ENCODE assay signal across 8 cellular contexts in genomic region chr17:75855310-75856061, GRCh38. TPM values are rescaled to one million over a fixed set of nuclear protein-coding genes. Genes with fewer than 3 reads are reported as not detected.
DNase-seq lines count a peak whose midpoint lies in the region; ATAC-seq and TF ChIP-seq lines count a peak whose summit lies in the region.

WBP2 (minus strand) TSS chr17:75855335; CDS start chr17:75855297, 38 bp downstream.

- POLR2A ChIA-PET in Caco-2 (lab: Charles Lee): interaction anchor here (0.5 to 3.2 kb wide), 21 partner anchors 10 to 385 kb away, joined by 3 to 37 read pairs (median 5); partner anchors contain the start of genes FBF1, GALK1, MRPL38 and TRIM65
- POLR2A ChIA-PET in activated CD8-positive, alpha-beta memory T cell treated with anti-CD3 and anti-CD28 coated beads for 36 hours (lab: Charles Lee): interaction anchor here (0.5 to 2.9 kb wide), 21 partner anchors 9 to 821 kb away, joined by 3 to 19 read pairs (median 4); partner anchors contain the start of genes GALK1, ITGB4 and TRIM65

- no peak within 1 kb of the TSS for H3K27ac Mint-ChIP-seq in Caco-2 (ENCODE audit: unreplicated experiment)
- no peak within 1 kb of the TSS for H3K27ac Mint-ChIP-seq in effector memory CD8-positive, alpha-beta T cell

- CTCF ChIA-PET in Caco-2 (lab: Charles Lee): interaction anchor here (0.6 to 3.0 kb wide), 27 partner anchors 9 to 794 kb away, joined by 3 to 34 read pairs (median 6); partner anchors contain the start of genes CDK3, SMIM5, TRIM47 and TRIM65
- CTCF ChIA-PET in activated CD8-positive, alpha-beta memory T cell treated with anti-CD3 and anti-CD28 coated beads for 36 hours (lab: Charles Lee): interaction anchor here (0.6 to 4.2 kb wide), 13 partner anchors 8 to 266 kb away, joined by 3 to 23 read pairs (median 4); partner anchors contain the start of genes MRPL38, TRIM65 and UNC13D

- no peaks in the 10 kb centered on the region for H3K27me3 ChIP-seq in Caco-2 (replicated peaks; ENCODE audit: control insufficient read depth, insufficient read depth, low read length)

- no TSS peak for BruUV-seq in Caco-2 (replicated peaks; lab: Mats Ljungman, UMichigan)

- peak; percentile 86 for ATAC-seq in GM21360 (IDR thresholded peaks at IDR 0.05; ENCODE audit: unreplicated experiment)
- ATAC-seq in effector memory CD8-positive, alpha-beta T cell (replicated peaks): peak; percentile 90

- TF ChIP-seq CTCF in Caco-2 (IDR thresholded peaks at IDR 0.05; ENCODE audit: insufficient read depth in 1 of 2, low read depth in 1 of 2, low read length in 1 of 2, severe bottlenecking in 1 of 2, unreplicated experiment in 1 of 2): peak in 1 of 2 experiments; percentile 11

- peaks cover 6% of the 10 kb centered on the region for H3K4me1 ChIP-seq in Caco-2

- no peak within 1 kb of the TSS for H3K4me3 Mint-ChIP-seq in Caco-2 (ENCODE audit: unreplicated experiment)
- H3K4me3 Mint-ChIP-seq in effector memory CD8-positive, alpha-beta T cell: no peak within 1 kb of the TSS

- peak within 1 kb of the TSS; percentile 85 for H3K4me3 ChIP-seq in Caco-2 (ENCODE audit: low read depth, low read length)

- intact Hi-C loops in Caco-2 (cut with micrococcal nuclease; ENCODE audit: unreplicated experiment): loop anchor here (1.0 to 2.0 kb wide), 4 partner anchors 9 to 75 kb away; partner anchors contain the start of genes MRPL38 and UNK

- H3K9me3 ChIP-seq in Caco-2: no peaks in the 10 kb centered on the region

- peaks cover 5% of the 10 kb centered on the region for H3K36me3 Mint-ChIP-seq in Caco-2 (ENCODE audit: insufficient read depth, unreplicated experiment)
- peaks cover 25% of the 10 kb centered on the region for H3K36me3 Mint-ChIP-seq in effector memory CD8-positive, alpha-beta T cell (ENCODE audit: insufficient read depth)

- H3K4me1 Mint-ChIP-seq in Caco-2 (ENCODE audit: low read depth, unreplicated experiment): peaks cover 12% of the 10 kb centered on the region
- peaks cover 14 to 20% of the 10 kb centered on the region in 2 donors for H3K4me1 Mint-ChIP-seq in effector memory CD8-positive, alpha-beta T cell (ENCODE audit: low read depth in 2 of 2)

- H3K36me3 ChIP-seq in Caco-2 (ENCODE audit: control insufficient read depth, insufficient read depth, low read length): no peaks in the 10 kb centered on the region

- no peaks in the 10 kb centered on the region for H3K9me3 Mint-ChIP-seq in Caco-2 (ENCODE audit: unreplicated experiment)
- no peaks in the 10 kb centered on the region for H3K9me3 Mint-ChIP-seq in effector memory CD8-positive, alpha-beta T cell

- peak; percentile 98 to 99 for DNase-seq in Caco-2
- peak; percentile 100 for DNase-seq in HT1080 (ENCODE audit: low read depth)
- peak; percentile 99 to 100 for DNase-seq in NOMO-1 (lab: John Stamatoyannopoulos, UW; ENCODE audit: unreplicated experiment in 2 of 2)
- peak; percentile 93 to 95 (median 93) for DNase-seq in effector memory CD8-positive, alpha-beta T cell
- DNase-seq in medulla oblongata (ENCODE audit: extremely low spot score): peak; percentile 100
- DNase-seq in stimulated activated CD8-positive, alpha-beta memory T cell treated with anti-CD3 and anti-CD28 coated beads, Interleukin-12 subunit alpha, Interleukin-12 subunit beta, amount 100 ng/mL, for 1 hour (ENCODE audit: low read depth): peak; percentile 95

- H3K27me3 Mint-ChIP-seq in Caco-2 (ENCODE audit: insufficient read depth, unreplicated experiment): no peaks in the 10 kb centered on the region
- no peaks in the 10 kb centered on the region for H3K27me3 Mint-ChIP-seq in effector memory CD8-positive, alpha-beta T cell

RNA-seq across cellular contexts. Expression of gene WBP2, which starts in this region (rescaled TPM):
- 66.6 and 72.3 TPM in 2 replicates for total RNA-seq in Caco-2 (2022)
- total RNA-seq in HT1080 (2014; rRNA removed; shearing (Covaris generic)): 26.1 and 38.3 TPM in 2 replicates
- polyA plus RNA-seq in HT1080 (2015; cell fraction: cytosol; rRNA removed): 66.4 and 73.4 TPM in 2 replicates
- 79.3 and 101 TPM in 2 replicates for polyA plus RNA-seq in HT1080 (2015; cell fraction: nucleus; rRNA removed)
- total RNA-seq in activated CD8-positive, alpha-beta memory T cell treated with anti-CD3 and anti-CD28 coated beads for 36 hours: 10 to 100 TPM; 47.8 to 52.9 TPM

Comparison
In these comparisons a context has a peak if more than half of its experiments do, and no peak if none do; other contexts are left out.
1. Peak in every context shown above with its lines: DNase-seq, ATAC-seq and H3K4me3 ChIP-seq.